8 cellular contexts compared by ENCODE assay signal in genomic region chr7:154913645-154914579, GRCh38.
A peak's percentile ranks its signal among the peaks of the same experiment; 100 is the strongest.
DNase-seq lines count a peak whose midpoint lies in the region; ATAC-seq and TF ChIP-seq lines count a peak whose summit lies in the region.

No MANE protein-coding gene starts in this region.

- H3K36me3 ChIP-seq in OCI-LY7 (ENCODE audit: insufficient read depth, low read length) (no peaks in the 10 kb centered on the region), fibroblast of lung (ENCODE audit: control insufficient read depth, insufficient read depth, low read length) (no peaks in the 10 kb centered on the region)

- H3K9me3 Mint-ChIP-seq in Calu3 (ENCODE audit: low read depth, unreplicated experiment): peaks cover 6% of the 10 kb centered on the region
- no peaks in the 10 kb centered on the region for H3K9me3 Mint-ChIP-seq in activated T-cell treated with anti-CD3 and anti-CD28 coated beads, Interleukin-2, amount 50 U/mL, for 72 hours
- H3K9me3 Mint-ChIP-seq in naive thymus-derived CD8-positive, alpha-beta T cell: peaks cover 0 to 10% (median 0%) of the 10 kb centered on the region in 9 donors
- H3K9me3 Mint-ChIP-seq in stimulated activated memory B cell treated with anti-CD40 and anti-IgM and Interleukin-4, amounts not matched to agents 10 μg/mL and 1 μg/mL and 100 μg/mL, for 72 hours: peaks cover 3% of the 10 kb centered on the region

- H3K27me3 Mint-ChIP-seq in Calu3 (ENCODE audit: unreplicated experiment): peaks cover 65% of the 10 kb centered on the region
- peaks cover 16% of the 10 kb centered on the region for H3K27me3 Mint-ChIP-seq in activated T-cell treated with anti-CD3 and anti-CD28 coated beads, Interleukin-2, amount 50 U/mL, for 72 hours (ENCODE audit: low read depth)
- peaks cover 5 to 46% (median 26%) of the 10 kb centered on the region in 5 donors for H3K27me3 Mint-ChIP-seq in naive thymus-derived CD8-positive, alpha-beta T cell
- H3K27me3 Mint-ChIP-seq in stimulated activated memory B cell treated with anti-CD40 and anti-IgM and Interleukin-4, amounts not matched to agents 10 μg/mL and 1 μg/mL and 100 μg/mL, for 72 hours: peaks cover 62% of the 10 kb centered on the region

- DNase-seq in Calu3: peak; percentile 91
- peak; percentile 91 for DNase-seq in GM20000 (ENCODE audit: low spot score)
- DNase-seq in HL-60 (ENCODE audit: low read depth in 1 of 2, low spot score in 1 of 2): peak; percentile 33 to 66
- peak; percentile 67 for DNase-seq in OCI-LY7 (ENCODE audit: low spot score)
- peak; percentile 89 to 90 for DNase-seq in activated T-cell treated with anti-CD3 and anti-CD28 coated beads, Interleukin-2, amount 50 U/mL, for 72 hours
- peak; percentile 39 to 66 for DNase-seq in fibroblast of lung (ENCODE audit: low read depth in 2 of 2)
- peak; percentile 72 to 92 (median 84) for DNase-seq in naive thymus-derived CD8-positive, alpha-beta T cell

- H3K9me3 ChIP-seq in OCI-LY7 (ENCODE audit: low read length) (no peaks in the 10 kb centered on the region), fibroblast of lung (ENCODE audit: control insufficient read depth, insufficient read depth, low read depth, low read length) (no peaks in the 10 kb centered on the region)

- CTCF ChIA-PET in Calu3 (lab: Charles Lee) (interaction anchor here (1.0 to 1.5 kb wide), 3 partner anchors 13 to 467 kb away, joined by 3 to 6 read pairs (median 3); no protein-coding TSS in a partner anchor), OCI-LY7 (lab: Charles Lee; ENCODE audit: unreplicated experiment) (interaction anchor here (0.6 to 0.7 kb wide), 2 partner anchors 39 to 66 kb away, joined by 4 to 5 read pairs; no protein-coding TSS in a partner anchor)

- no peak overlapping the region for H3K9ac ChIP-seq in fibroblast of lung (ENCODE audit: insufficient read depth, low read length)

- H3K4me1 Mint-ChIP-seq in Calu3 (ENCODE audit: low read depth, unreplicated experiment): no peaks in the 10 kb centered on the region
- H3K4me1 Mint-ChIP-seq in activated T-cell treated with anti-CD3 and anti-CD28 coated beads, Interleukin-2, amount 50 U/mL, for 72 hours (ENCODE audit: low read depth): peaks cover 7% of the 10 kb centered on the region
- peaks cover 3 to 7% (median 4%) of the 10 kb centered on the region in 4 donors for H3K4me1 Mint-ChIP-seq in naive thymus-derived CD8-positive, alpha-beta T cell
- H3K4me1 Mint-ChIP-seq in stimulated activated memory B cell treated with anti-CD40 and anti-IgM and Interleukin-4, amounts not matched to agents 10 μg/mL and 1 μg/mL and 100 μg/mL, for 72 hours: peaks cover 6% of the 10 kb centered on the region

- H3K27ac ChIP-seq in HL-60 (replicated peaks) (no peak overlapping the region), OCI-LY7 (ENCODE audit: low read depth, low read length, poor library complexity, severe bottlenecking) (no peak overlapping the region), fibroblast of lung (ENCODE audit: insufficient read depth, low read length) (no peak overlapping the region)

- ATAC-seq in activated T-cell treated with anti-CD3 and anti-CD28 coated beads, Interleukin-2, amount 50 U/mL, for 72 hours (replicated peaks in 1 of 2): peak; percentile 93 to 96
- peak; percentile 96 to 98 for ATAC-seq in naive thymus-derived CD8-positive, alpha-beta T cell
- ATAC-seq in stimulated activated memory B cell treated with anti-CD40 and anti-IgM and Interleukin-4, amounts not matched to agents 10 μg/mL and 1 μg/mL and 100 μg/mL, for 72 hours: peak; percentile 89

- no peaks in the 10 kb centered on the region for H3K36me3 Mint-ChIP-seq in Calu3 (ENCODE audit: insufficient read depth, unreplicated experiment)
- peaks cover 0 to 5% of the 10 kb centered on the region in 2 donors for H3K36me3 Mint-ChIP-seq in activated T-cell treated with anti-CD3 and anti-CD28 coated beads, Interleukin-2, amount 50 U/mL, for 72 hours (ENCODE audit: insufficient read depth in 2 of 2)
- peaks cover 0 to 8% (median 2%) of the 10 kb centered on the region in 3 donors for H3K36me3 Mint-ChIP-seq in naive thymus-derived CD8-positive, alpha-beta T cell
- no peaks in the 10 kb centered on the region for H3K36me3 Mint-ChIP-seq in stimulated activated memory B cell treated with anti-CD40 and anti-IgM and Interleukin-4, amounts not matched to agents 10 μg/mL and 1 μg/mL and 100 μg/mL, for 72 hours

- H3K27me3 ChIP-seq in HL-60 (ENCODE audit: insufficient read depth, poor library complexity, severe bottlenecking) (peaks cover 20% of the 10 kb centered on the region), fibroblast of lung (ENCODE audit: control insufficient read depth, insufficient read depth, low read length) (no peaks in the 10 kb centered on the region)

- TF ChIP-seq CTCF in Calu3 (IDR thresholded peaks at IDR 0.05; ENCODE audit: unreplicated experiment) (peak; percentile 92), GM20000 (IDR thresholded peaks at IDR 0.05; ENCODE audit: extremely low read depth, missing control alignments) (peak; percentile 89), HL-60 (IDR thresholded peaks at IDR 0.05; ENCODE audit: insufficient read depth, low read length) (peak; percentile 55), OCI-LY7 (conservative IDR thresholded peaks at IDR 0.05; ENCODE audit: low read length) (peak; percentile 85), fibroblast of lung (conservative IDR thresholded peaks at IDR 0.05 in 1 of 2, IDR thresholded peaks at IDR 0.05 in 1 of 2; ENCODE audit: low read depth in 1 of 2, low read length in 2 of 2) (peak; percentile 85 to 89)

- H3K4me3 Mint-ChIP-seq in Calu3 (ENCODE audit: low read depth, unreplicated experiment): peak overlapping the region; percentile 51
- peak overlapping the region; percentile 78 to 91 for H3K4me3 Mint-ChIP-seq in activated T-cell treated with anti-CD3 and anti-CD28 coated beads, Interleukin-2, amount 50 U/mL, for 72 hours
- H3K4me3 Mint-ChIP-seq in naive thymus-derived CD8-positive, alpha-beta T cell: peak overlapping the region; percentile 83 to 96 (median 90)
- H3K4me3 Mint-ChIP-seq in stimulated activated memory B cell treated with anti-CD40 and anti-IgM and Interleukin-4, amounts not matched to agents 10 μg/mL and 1 μg/mL and 100 μg/mL, for 72 hours: peak overlapping the region; percentile 79

- BruUV-seq in Calu3 (replicated peaks; lab: Mats Ljungman, UMichigan): no TSS peak
- no TSS peak for BruUV-seq in OCI-LY7 (replicated peaks; lab: Mats Ljungman, UMichigan)

- H3K9me2 ChIP-seq in OCI-LY7 (ENCODE audit: insufficient read depth, low read length): no peaks in the 10 kb centered on the region

- H4K20me1 ChIP-seq in OCI-LY7 (ENCODE audit: insufficient read depth, low read length) (no peaks in the 10 kb centered on the region), fibroblast of lung (ENCODE audit: control insufficient read depth, extremely low read depth, insufficient read depth, low read length) (no peaks in the 10 kb centered on the region)

- H3K4me3 ChIP-seq in HL-60 (replicated peaks; ENCODE audit: insufficient read depth, low read length) (no peak overlapping the region), OCI-LY7 (ENCODE audit: low read depth, low read length, poor library complexity, severe bottlenecking) (no peak overlapping the region), fibroblast of lung (replicated peaks in 1 of 4; ENCODE audit: control extremely low read depth in 1 of 4, insufficient read depth in 1 of 4, low read depth in 3 of 4, low read length in 4 of 4) (peak overlapping the region in 2 of 4 experiments; percentile 16 to 20)

- H3K27ac Mint-ChIP-seq in Calu3 (ENCODE audit: unreplicated experiment): no peak overlapping the region
- no peak overlapping the region for H3K27ac Mint-ChIP-seq in activated T-cell treated with anti-CD3 and anti-CD28 coated beads, Interleukin-2, amount 50 U/mL, for 72 hours
- peak overlapping the region in 5 of 10 donors; percentile 68 to 85 (median 79) for H3K27ac Mint-ChIP-seq in naive thymus-derived CD8-positive, alpha-beta T cell
- H3K27ac Mint-ChIP-seq in stimulated activated memory B cell treated with anti-CD40 and anti-IgM and Interleukin-4, amounts not matched to agents 10 μg/mL and 1 μg/mL and 100 μg/mL, for 72 hours: peak overlapping the region; percentile 57

- POLR2A ChIA-PET in OCI-LY7 (lab: Charles Lee): interaction anchor here (0.6 kb wide), 1 partner anchor 181 kb away, joined by 3 read pairs; no protein-coding TSS in a partner anchor
- POLR2A ChIA-PET in naive thymus-derived CD8-positive, alpha-beta T cell (lab: Charles Lee): interaction anchor here (0.6 to 2.1 kb wide), 3 partner anchors 14 to 274 kb away, joined by 6 to 8 read pairs (median 7); no protein-coding TSS in a partner anchor

- H3K4me2 ChIP-seq in OCI-LY7 (ENCODE audit: low read length) (no peak overlapping the region), fibroblast of lung (ENCODE audit: extremely low read depth, insufficient read depth, low read length) (peak overlapping the region; percentile 63)

- H3K4me1 ChIP-seq in OCI-LY7 (ENCODE audit: insufficient read depth, low read length, poor library complexity, severe bottlenecking) (no peaks in the 10 kb centered on the region), fibroblast of lung (ENCODE audit: control insufficient read depth, extremely low read depth, insufficient read depth, low read length) (no peaks in the 10 kb centered on the region)

- intact Hi-C loops in Calu3 (cut with micrococcal nuclease; ENCODE audit: unreplicated experiment) (no loop called here), OCI-LY7 (cut with micrococcal nuclease; ENCODE audit: unreplicated experiment) (loop anchor here (1.0 kb wide), 2 partner anchors 82 to 431 kb away; no protein-coding TSS in a partner anchor)

- H2AFZ ChIP-seq in OCI-LY7 (ENCODE audit: low read length): no peak overlapping the region
- peak overlapping the region; percentile 55 for H2AFZ ChIP-seq in fibroblast of lung (ENCODE audit: low read length)

- H3K79me2 ChIP-seq in OCI-LY7 (ENCODE audit: insufficient read depth, low read depth, low read length): no peaks in the 10 kb centered on the region
- H3K79me2 ChIP-seq in fibroblast of lung (ENCODE audit: control insufficient read depth, insufficient read depth, low read length): no peaks in the 10 kb centered on the region
